In genomic region chr16:75351183-75351582, GRCh38 we compare ENCODE assay signal across 12 cellular contexts.
DNase-seq lines count a peak whose midpoint lies in the region; ATAC-seq, FAIRE-seq and TF ChIP-seq lines count a peak whose summit lies in the region.
"Had no signal": no experiment of that assay in that cellular context is flagged by ENCODE, and none has a peak within 500 bp of the region (broad histone marks: within the 10 kb centered on the region; RNA-seq: fewer than 3 reads in every experiment).

No MANE protein-coding gene starts in this region.

- no peak overlapping the region for H3K27ac ChIP-seq in esophagus squamous epithelium
- H3K27ac ChIP-seq: SJCRH30 had no signal

- DNase-seq in HFFc6 (peak; percentile 73), astrocyte of the cerebellum (ENCODE audit: low read depth) (peak; percentile 60), foreskin fibroblast (peak; percentile 68 to 81), urothelium cell line (ENCODE audit: low spot score) (peak; percentile 31), esophagus squamous epithelium (lab: John Stamatoyannopoulos, UW) (no peak)
- DNase-seq: activated T-cell treated with anti-CD3 and anti-CD28 coated beads for 4 hours, DMS79 treated with DMSO at 0.1 percent for 48 hours, NCI-H510A treated with DMSO at 0.1 percent for 48 hours had no signal

- peak overlapping the region; percentile 84 for H3K27ac Mint-ChIP-seq in HFFc6

- intact Hi-C loops in esophagus squamous epithelium (cut with DNase I): no loop called here

- peaks cover 0 to 5% (median 0%) of the 10 kb centered on the region in 3 donors for H3K36me3 ChIP-seq in esophagus squamous epithelium
- H3K36me3 ChIP-seq: SJCRH30 had no signal

- peaks cover 0 to 5% (median 4%) of the 10 kb centered on the region in 3 donors for H3K4me1 ChIP-seq in esophagus squamous epithelium
- H3K4me1 ChIP-seq: SJCRH30 had no signal

- H3K4me3 ChIP-seq in astrocyte of the cerebellum (ENCODE audit: low read depth, low read length) (no peak overlapping the region), foreskin fibroblast (ENCODE audit: low read depth in 1 of 2, low read length in 2 of 2) (no peak overlapping the region), esophagus squamous epithelium (no peak overlapping the region)
- H3K4me3 ChIP-seq: SJCRH30 had no signal

- H3K27me3 Mint-ChIP-seq in HFFc6 (ENCODE audit: insufficient read depth): no peaks in the 10 kb centered on the region; the same call in none of the 2 replicates

- no peak for TF ChIP-seq POLR2A in esophagus squamous epithelium (IDR thresholded peaks at IDR 0.05)

- no peaks in the 10 kb centered on the region for H3K9me3 ChIP-seq in esophagus squamous epithelium
- H3K9me3 ChIP-seq: SJCRH30 had no signal

- no peak for FAIRE-seq in urothelium cell line (lab: Jason Lieb, UNC)
- FAIRE-seq: GM18507 had no signal

- ATAC-seq in HG03135 (IDR thresholded peaks at IDR 0.05; ENCODE audit: unreplicated experiment): no peak
- ATAC-seq in GM21526 (IDR thresholded peaks at IDR 0.05; ENCODE audit: low FRiP score, unreplicated experiment): no peak

- in situ Hi-C loops in astrocyte of the cerebellum (cut with HindIII; ENCODE audit: low sequenced_read_pairs): loop anchor here (5.0 kb wide), 1 partner anchor 44 kb away; no protein-coding TSS in a partner anchor

- no peaks in the 10 kb centered on the region for H3K9me3 Mint-ChIP-seq in HFFc6

- H3K36me3 Mint-ChIP-seq in HFFc6 (ENCODE audit: low read depth): peaks cover 14% of the 10 kb centered on the region

- H3K4me3 Mint-ChIP-seq in HFFc6: peak overlapping the region; percentile 62

- TF ChIP-seq CTCF in HFFc6 (IDR thresholded peaks at IDR 0.05) (no peak), astrocyte of the cerebellum (IDR thresholded peaks at IDR 0.05; ENCODE audit: low read depth, low read length, missing control alignments) (no peak), foreskin fibroblast (IDR thresholded peaks at IDR 0.05; ENCODE audit: low read depth, low read length) (no peak), esophagus squamous epithelium (IDR thresholded peaks at IDR 0.05) (no peak)

- H3K27me3 ChIP-seq in esophagus squamous epithelium: no peaks in the 10 kb centered on the region
- H3K27me3 ChIP-seq: SJCRH30 had no signal

- H3K4me1 Mint-ChIP-seq in HFFc6 (ENCODE audit: low read depth): peaks cover 36% of the 10 kb centered on the region
